Comparison of ENCODE assay signal across 8 cellular contexts in genomic region chr1:211698161-211699026, GRCh38. TPM values are rescaled to one million over a fixed set of nuclear protein-coding genes. Genes with fewer than 3 reads are reported as not detected.
DNase-seq lines count a peak whose midpoint lies in the region; ATAC-seq and TF ChIP-seq lines count a peak whose summit lies in the region.

No MANE protein-coding gene starts in this region.

- DNase-seq in AG10803 (ENCODE audit: low read depth) (peak; percentile 11), NCI-H82 (lab: John Stamatoyannopoulos, UW) (peak; percentile 92), endodermal cell (peak; percentile 97), midbrain (lab: John Stamatoyannopoulos, UW) (peak; percentile 85)
- peak; percentile 89 for DNase-seq in activated CD8-positive, alpha-beta memory T cell treated with anti-CD3 and anti-CD28 coated beads, Interleukin-2, amount 10 ng/mL, durations not matched to agents 7 days and 5 days
- DNase-seq in stimulated activated CD8-positive, alpha-beta memory T cell treated with anti-CD3 and anti-CD28 coated beads, Interleukin-4, amount 100 ng/mL, for 1 hour (ENCODE audit: low read depth in 2 of 2, low spot score in 1 of 2) = peak; percentile 64 to 69

- peaks cover 2% of the 10 kb centered on the region for H3K36me3 Mint-ChIP-seq in activated CD8-positive, alpha-beta memory T cell treated with anti-CD3 and anti-CD28 coated beads, Interleukin-2, amount 10 ng/mL, durations not matched to agents 7 days and 5 days
- peaks cover 4% of the 10 kb centered on the region for H3K36me3 Mint-ChIP-seq in endodermal cell (ENCODE audit: low read depth)

- no peak overlapping the region for H3K4me3 ChIP-seq in AG10803 (ENCODE audit: low read length)
- no peak overlapping the region for H3K4me3 ChIP-seq in endodermal cell (ENCODE audit: low read length)

- H3K4me1 Mint-ChIP-seq in activated CD8-positive, alpha-beta memory T cell treated with anti-CD3 and anti-CD28 coated beads, Interleukin-2, amount 10 ng/mL, durations not matched to agents 7 days and 5 days = peaks cover 48% of the 10 kb centered on the region
- H3K4me1 Mint-ChIP-seq in endodermal cell = peaks cover 21% of the 10 kb centered on the region

- no peak overlapping the region for H3K27ac ChIP-seq in endodermal cell (ENCODE audit: low read depth, low read length)

- H3K4me3 Mint-ChIP-seq in activated CD8-positive, alpha-beta memory T cell treated with anti-CD3 and anti-CD28 coated beads, Interleukin-2, amount 10 ng/mL, durations not matched to agents 7 days and 5 days = peak overlapping the region; percentile 45
- peak overlapping the region; percentile 52 for H3K4me3 Mint-ChIP-seq in endodermal cell

- CTCF ChIA-PET in activated CD8-positive, alpha-beta memory T cell treated with anti-CD3 and anti-CD28 coated beads, Interleukin-2, amount 10 ng/mL, durations not matched to agents 7 days and 5 days (lab: Charles Lee) = interaction anchor here (0.5 to 5.9 kb wide), 71 partner anchors 9 to 1261 kb away, joined by 3 to 86 read pairs (median 4); partner anchors contain the start of genes DTL, INTS7 and NEK2

- H3K27ac Mint-ChIP-seq in activated CD8-positive, alpha-beta memory T cell treated with anti-CD3 and anti-CD28 coated beads, Interleukin-2, amount 10 ng/mL, durations not matched to agents 7 days and 5 days = no peak overlapping the region
- no peak overlapping the region for H3K27ac Mint-ChIP-seq in endodermal cell

- WGBS in endodermal cell (ENCODE audit: insufficient coverage in 1 of 2, insufficient read length in 1 of 2), 2 experiments = 24 to 53% methylated on average over 15 to 29 of the region's 29 CpGs

- ATAC-seq in HG03378 (IDR thresholded peaks at IDR 0.05; ENCODE audit: unreplicated experiment) = peak; percentile 35
- ATAC-seq in activated CD8-positive, alpha-beta memory T cell treated with anti-CD3 and anti-CD28 coated beads, Interleukin-2, amount 10 ng/mL, durations not matched to agents 7 days and 5 days = peak; percentile 93

- no peaks in the 10 kb centered on the region for H3K36me3 ChIP-seq in endodermal cell (ENCODE audit: control insufficient read depth, insufficient read depth, low read length)

- TF ChIP-seq CTCF in AG10803 (conservative IDR thresholded peaks at IDR 0.05; ENCODE audit: low read length) (peak; percentile 67), endodermal cell (conservative IDR thresholded peaks at IDR 0.05) (peak; percentile 99)

- H3K9me3 Mint-ChIP-seq in activated CD8-positive, alpha-beta memory T cell treated with anti-CD3 and anti-CD28 coated beads, Interleukin-2, amount 10 ng/mL, durations not matched to agents 7 days and 5 days (ENCODE audit: low read depth) = peaks cover 2% of the 10 kb centered on the region
- H3K9me3 Mint-ChIP-seq in endodermal cell = peaks cover 22% of the 10 kb centered on the region

- H3K4me1 ChIP-seq in endodermal cell (ENCODE audit: control insufficient read depth, insufficient read depth, low read length) = peaks cover 11% of the 10 kb centered on the region

- peak; percentile 29 for TF ChIP-seq POLR2A in GM19099 (IDR thresholded peaks at IDR 0.05; ENCODE audit: extremely low read depth, insufficient read length, low read depth)

- peaks cover 20% of the 10 kb centered on the region for H3K9me3 ChIP-seq in endodermal cell (ENCODE audit: control insufficient read depth, low read length)

- peaks cover 21% of the 10 kb centered on the region for H3K27me3 Mint-ChIP-seq in activated CD8-positive, alpha-beta memory T cell treated with anti-CD3 and anti-CD28 coated beads, Interleukin-2, amount 10 ng/mL, durations not matched to agents 7 days and 5 days
- peaks cover 39% of the 10 kb centered on the region for H3K27me3 Mint-ChIP-seq in endodermal cell (ENCODE audit: insufficient read depth)

- H3K27me3 ChIP-seq in endodermal cell (ENCODE audit: control insufficient read depth, insufficient read depth, low read length, poor library complexity, severe bottlenecking) = no peaks in the 10 kb centered on the region

- no peak overlapping the region for H3K9ac ChIP-seq in endodermal cell (ENCODE audit: extremely low read depth, low read length, poor library complexity, severe bottlenecking)

RNA-seq across cellular contexts. Expression of gene NEK2, which starts 23.0 kb away (rescaled TPM):
- 10 to 100 TPM; 42.5 to 48.4 TPM for total RNA-seq in activated CD8-positive, alpha-beta memory T cell treated with anti-CD3 and anti-CD28 coated beads, Interleukin-2, amount 10 ng/mL, durations not matched to agents 7 days and 5 days
- total RNA-seq in endodermal cell = 100 to 1,000 TPM in 1 of 2 donors, 10 to 100 TPM in 1; 42.3 to 101 TPM
- polyA plus RNA-seq in endodermal cell (2013, experiment 1 of 2) = 59.8 TPM
- 62.4 TPM for polyA plus RNA-seq in endodermal cell (2013, experiment 2 of 2)

Comparison
In these comparisons a context has a peak if more than half of its experiments do, and no peak if none do; other contexts are left out.
1. DNase-seq: peak in every context shown above with its lines; median percentile 97 in endodermal cell; 92 in NCI-H82; 89 in activated CD8-positive, alpha-beta memory T cell treated with anti-CD3 and anti-CD28 coated beads, Interleukin-2, amount 10 ng/mL, durations not matched to agents 7 days and 5 days; 85 in midbrain; 66 in stimulated activated CD8-positive, alpha-beta memory T cell treated with anti-CD3 and anti-CD28 coated beads, Interleukin-4, amount 100 ng/mL, for 1 hour; 11 in AG10803.